In genomic region chr18:7117390-7118355, GRCh38 we compare ENCODE assay signal across 9 cellular contexts. TPM values are rescaled to one million over a fixed set of nuclear protein-coding genes. Genes with fewer than 3 reads are reported as not detected.
DNase-seq lines count a peak whose midpoint lies in the region; ATAC-seq and TF ChIP-seq lines count a peak whose summit lies in the region.
"Had no signal": no experiment of that assay in that cellular context is flagged by ENCODE, and none has a peak within 500 bp of the region (broad histone marks: within the 10 kb centered on the region; RNA-seq: fewer than 3 reads in every experiment).

A gene with protein sequence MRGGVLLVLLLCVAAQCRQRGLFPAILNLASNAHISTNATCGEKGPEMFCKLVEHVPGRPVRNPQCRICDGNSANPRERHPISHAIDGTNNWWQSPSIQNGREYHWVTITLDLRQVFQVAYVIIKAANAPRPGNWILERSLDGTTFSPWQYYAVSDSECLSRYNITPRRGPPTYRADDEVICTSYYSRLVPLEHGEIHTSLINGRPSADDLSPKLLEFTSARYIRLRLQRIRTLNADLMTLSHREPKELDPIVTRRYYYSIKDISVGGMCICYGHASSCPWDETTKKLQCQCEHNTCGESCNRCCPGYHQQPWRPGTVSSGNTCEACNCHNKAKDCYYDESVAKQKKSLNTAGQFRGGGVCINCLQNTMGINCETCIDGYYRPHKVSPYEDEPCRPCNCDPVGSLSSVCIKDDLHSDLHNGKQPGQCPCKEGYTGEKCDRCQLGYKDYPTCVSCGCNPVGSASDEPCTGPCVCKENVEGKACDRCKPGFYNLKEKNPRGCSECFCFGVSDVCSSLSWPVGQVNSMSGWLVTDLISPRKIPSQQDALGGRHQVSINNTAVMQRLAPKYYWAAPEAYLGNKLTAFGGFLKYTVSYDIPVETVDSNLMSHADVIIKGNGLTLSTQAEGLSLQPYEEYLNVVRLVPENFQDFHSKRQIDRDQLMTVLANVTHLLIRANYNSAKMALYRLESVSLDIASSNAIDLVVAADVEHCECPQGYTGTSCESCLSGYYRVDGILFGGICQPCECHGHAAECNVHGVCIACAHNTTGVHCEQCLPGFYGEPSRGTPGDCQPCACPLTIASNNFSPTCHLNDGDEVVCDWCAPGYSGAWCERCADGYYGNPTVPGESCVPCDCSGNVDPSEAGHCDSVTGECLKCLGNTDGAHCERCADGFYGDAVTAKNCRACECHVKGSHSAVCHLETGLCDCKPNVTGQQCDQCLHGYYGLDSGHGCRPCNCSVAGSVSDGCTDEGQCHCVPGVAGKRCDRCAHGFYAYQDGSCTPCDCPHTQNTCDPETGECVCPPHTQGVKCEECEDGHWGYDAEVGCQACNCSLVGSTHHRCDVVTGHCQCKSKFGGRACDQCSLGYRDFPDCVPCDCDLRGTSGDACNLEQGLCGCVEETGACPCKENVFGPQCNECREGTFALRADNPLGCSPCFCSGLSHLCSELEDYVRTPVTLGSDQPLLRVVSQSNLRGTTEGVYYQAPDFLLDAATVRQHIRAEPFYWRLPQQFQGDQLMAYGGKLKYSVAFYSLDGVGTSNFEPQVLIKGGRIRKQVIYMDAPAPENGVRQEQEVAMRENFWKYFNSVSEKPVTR (N-terminal part only) (minus strand): TSS chr18:7117797. CDS start chr18:7117720, 77 bp downstream.

- DNase-seq in NCI-H345 (lab: John Stamatoyannopoulos, UW), result peak; percentile 37
- DNase-seq in NCI-H345 treated with DMSO at 0.1 percent for 48 hours (lab: John Stamatoyannopoulos, UW; ENCODE audit: unreplicated experiment), result no peak
- DNase-seq in astrocyte of the spinal cord (ENCODE audit: low read depth, low spot score), result no peak
- DNase-seq in islet precursor cell, result peak; percentile 95
- DNase-seq in DMS153 (lab: John Stamatoyannopoulos, UW), result no peak
- no peak for DNase-seq in stimulated activated naive CD4-positive, alpha-beta T cell (lab: John Stamatoyannopoulos, UW)
- DNase-seq: BE2C had no signal

- H3K27ac ChIP-seq in temporal lobe (ENCODE audit: low read depth, low read length), result no peak within 1 kb of the TSS

- in situ Hi-C loops in astrocyte of the spinal cord (cut with HindIII; ENCODE audit: low sequenced_read_pairs), result no loop called here

- ATAC-seq in HG03039 (IDR thresholded peaks at IDR 0.05; ENCODE audit: unreplicated experiment), result no peak

- no peak for TF ChIP-seq CTCF in astrocyte of the spinal cord (IDR thresholded peaks at IDR 0.05; ENCODE audit: low read depth, low read length)

- H3K4me3 ChIP-seq in astrocyte of the spinal cord (ENCODE audit: low read depth, low read length), result peak within 1 kb of the TSS; percentile 47

RNA-seq across cellular contexts. Expression of the gene that starts here (rescaled TPM):
- 12.8 TPM for total RNA-seq in temporal lobe

Comparison
In these comparisons a context has a peak if more than half of its experiments do, and no peak if none do; other contexts are left out.
1. DNase-seq: peak in NCI-H345 (single experiment) and islet precursor cell (single experiment); none in NCI-H345 treated with DMSO at 0.1 percent for 48 hours (single experiment), astrocyte of the spinal cord (single experiment), DMS153 (single experiment) and stimulated activated naive CD4-positive, alpha-beta T cell (0 of 6).